Comparison of ENCODE assay signal across 24 cellular contexts in genomic region chr4:7998447-7998846, GRCh38.
"Had no signal": no experiment of that assay in that cellular context is flagged by ENCODE, and none has a peak within 500 bp of the region (broad histone marks: within the 10 kb centered on the region; RNA-seq: fewer than 3 reads in every experiment).

No MANE protein-coding gene starts in this region.

- H3K27ac ChIP-seq: HL-60, KMS-11, PC-9, Peyer's patch had no signal

- H3K36me3 Mint-ChIP-seq: IgD-negative memory B cell had no signal

- DNase-seq: Kasumi-1; MM.1S; NCI-H1092 treated with DMSO at 0.1 percent for 48 hours; NCI-H1436; NCI-H187; NCI-H2029; NCI-H2081 treated with DMSO at 0.1 percent for 48 hours; NCI-H2171; NCI-H226; NCI-H446; NCI-H510A; NCI-H524 treated with DMSO at 0.1 percent for 48 hours; NCI-H748 treated with DMSO at 0.1 percent for 48 hours; NK-92 treated with Interleukin-12 subunit alpha and Interleukin-12 subunit beta, amount 100 ng/mL, for 24 hours; OCI-M1; PC-9; Peyer's patch; SHP77; SK-N-SH; SW 1271 had no signal

- H3K4me2 ChIP-seq: KMS-11, PC-9, SK-N-SH had no signal

- H3K27ac Mint-ChIP-seq: IgD-negative memory B cell had no signal

- H3K9ac ChIP-seq: KMS-11, SK-N-SH had no signal

- H3K4me3 ChIP-seq: K562, PC-9, Peyer's patch had no signal

- H3K27me3 ChIP-seq: Peyer's patch had no signal

- H3K4me1 Mint-ChIP-seq: IgD-negative memory B cell had no signal

- H3K4me1 ChIP-seq: Peyer's patch had no signal

- H3K9me3 ChIP-seq: Peyer's patch, SK-N-SH had no signal

- ATAC-seq: K562 had no signal

- H3K36me3 ChIP-seq: Peyer's patch had no signal

- H3K4me3 Mint-ChIP-seq: IgD-negative memory B cell had no signal
